ENCODE assay signal across 17 cellular contexts in genomic region chr4:168558587-168558986, GRCh38.
DNase-seq lines count a peak whose midpoint lies in the region; ATAC-seq and TF ChIP-seq lines count a peak whose summit lies in the region.
"Had no signal": no experiment of that assay in that cellular context is flagged by ENCODE, and none has a peak within 500 bp of the region (broad histone marks: within the 10 kb centered on the region; RNA-seq: fewer than 3 reads in every experiment).

No MANE protein-coding gene starts in this region.

- H3K79me2 ChIP-seq in HCT116 (ENCODE audit: insufficient read depth, low read length) (no peaks in the 10 kb centered on the region), SK-N-SH (ENCODE audit: insufficient read depth) (no peaks in the 10 kb centered on the region)

- no peak overlapping the region for H3K27ac Mint-ChIP-seq in activated naive CD4-positive, alpha-beta T cell treated with anti-CD3 and anti-CD28 coated beads, Interleukin-2, amount 10 ng/mL, durations not matched to agents 7 days and 5 days
- H3K27ac Mint-ChIP-seq: activated CD4-positive, alpha-beta T cell treated with anti-CD3 and anti-CD28 coated beads, Interleukin-2, amount 10 ng/mL, durations not matched to agents 24 days and 14 days; activated T-helper 1 cell treated with anti-CD3 and anti-CD28 coated beads, Interleukin-12 subunit alpha, Interleukin-12 subunit beta, Interleukin-2, Interleukin-4 antibody, amounts not matched to agents 30 ng/mL and 10 ng/mL and 1 ng/mL, durations not matched to agents 14 hours and 24 hours and 36 hours; CD8-positive, alpha-beta T cell; immature natural killer cell; T-helper 1 cell treated with Interleukin-12 subunit alpha and Interleukin-12 subunit beta and Interleukin-4 antibody, amounts not matched to agents 30 μg/mL and 1 μg/mL, for 36 hours had no signal

- H3K9me2 ChIP-seq in HCT116 (ENCODE audit: insufficient read depth) = no peaks in the 10 kb centered on the region
- no peaks in the 10 kb centered on the region for H3K9me2 ChIP-seq in SK-N-SH

- H3K9me3 ChIP-seq in HCT116 (ENCODE audit: control insufficient read depth in 1 of 2, insufficient read depth in 1 of 2, low read depth in 1 of 2, low read length in 2 of 2) (no peaks in the 10 kb centered on the region), SK-N-SH (no peaks in the 10 kb centered on the region)
- H3K9me3 ChIP-seq: esophagus muscularis mucosa, right lobe of liver had no signal

- ATAC-seq in HCT116 (0 out of 2 replicates have a peak, but pooled peaks have one; percentile 2), foreskin keratinocyte (no peak), GM19463 (IDR thresholded peaks at IDR 0.05; ENCODE audit: unreplicated experiment) (no peak), GM19328 (IDR thresholded peaks at IDR 0.05; ENCODE audit: unreplicated experiment) (no peak)
- ATAC-seq: CD8-positive, alpha-beta T cell; naive thymus-derived CD8-positive, alpha-beta T cell had no signal

- H3F3A ChIP-seq in SK-N-SH (replicated peaks; ENCODE audit: insufficient read depth) = peaks cover 19% of the 10 kb centered on the region

- RAD21 ChIA-PET in HCT116 (lab: Charles Lee; ENCODE audit: low non-redundant PET in 1 of 2, low total read pairs in 2 of 2, uncharacterized antibody in 2 of 2, unreplicated experiment in 2 of 2) = no interaction called here

- TF ChIP-seq CTCF in HCT116 (IDR thresholded peaks at IDR 0.05 in 2 of 3, conservative IDR thresholded peaks at IDR 0.05 in 1 of 3; ENCODE audit: borderline replicate concordance in 1 of 3, insufficient read depth in 1 of 3, low read depth in 2 of 3, low read length in 2 of 3) (no peak), SK-N-SH (IDR thresholded peaks at IDR 0.05) (no peak), foreskin keratinocyte (conservative IDR thresholded peaks at IDR 0.05) (no peak)

- H3K27me3 ChIP-seq in HCT116 (ENCODE audit: insufficient read depth, low read length) (no peaks in the 10 kb centered on the region), SK-N-SH (ENCODE audit: insufficient read depth) (no peaks in the 10 kb centered on the region), foreskin keratinocyte (no peaks in the 10 kb centered on the region)
- H3K27me3 ChIP-seq: esophagus muscularis mucosa, right lobe of liver had no signal

- H3K27ac ChIP-seq in HCT116 (ENCODE audit: low read depth, low read length) (peak overlapping the region; percentile 86), SK-N-SH (ENCODE audit: low read depth in 2 of 2, low read length in 1 of 2) (peak overlapping the region; percentile 60 to 66; a peak in 3 of 4 replicates), foreskin keratinocyte (peak overlapping the region; percentile 4)
- H3K27ac ChIP-seq: esophagus muscularis mucosa, right lobe of liver had no signal

- H4K20me1 ChIP-seq in HCT116 (ENCODE audit: insufficient read depth) = no peaks in the 10 kb centered on the region
- H4K20me1 ChIP-seq in SK-N-SH (ENCODE audit: insufficient read depth) = no peaks in the 10 kb centered on the region

- no peak overlapping the region for H3K4me3 Mint-ChIP-seq in activated naive CD4-positive, alpha-beta T cell treated with anti-CD3 and anti-CD28 coated beads, Interleukin-2, amount 10 ng/mL, durations not matched to agents 7 days and 5 days
- H3K4me3 Mint-ChIP-seq: activated CD4-positive, alpha-beta T cell treated with anti-CD3 and anti-CD28 coated beads, Interleukin-2, amount 10 ng/mL, durations not matched to agents 24 days and 14 days; activated T-helper 1 cell treated with anti-CD3 and anti-CD28 coated beads, Interleukin-12 subunit alpha, Interleukin-12 subunit beta, Interleukin-2, Interleukin-4 antibody, amounts not matched to agents 30 ng/mL and 10 ng/mL and 1 ng/mL, durations not matched to agents 14 hours and 24 hours and 36 hours; brain; CD8-positive, alpha-beta T cell; immature natural killer cell; naive thymus-derived CD8-positive, alpha-beta T cell; T-helper 1 cell treated with Interleukin-12 subunit alpha and Interleukin-12 subunit beta and Interleukin-4 antibody, amounts not matched to agents 30 μg/mL and 1 μg/mL, for 36 hours had no signal

- H3K4me2 ChIP-seq in HCT116 (ENCODE audit: low read length) = peak overlapping the region; percentile 63
- H3K4me2 ChIP-seq in SK-N-SH = peak overlapping the region; percentile 36

- WGBS in SK-N-SH (ENCODE audit: low lambda C conversion rate) = 74% methylated on average over 2 of the region's 2 CpGs

- no peak for DNase-seq in HCT116 (ENCODE audit: low read depth, low spot score)
- no peak for DNase-seq in SK-N-SH
- DNase-seq in foreskin keratinocyte = peak in 1 of 2 donors; percentile 69
- peak; percentile 55 for DNase-seq in renal cortical epithelial cell (ENCODE audit: low read depth)
- no peak for DNase-seq in SHP77 treated with DMSO at 0.1 percent for 48 hours (lab: John Stamatoyannopoulos, UW)
- DNase-seq in activated naive CD4-positive, alpha-beta T cell treated with anti-CD3 and anti-CD28 coated beads, Interleukin-2, amount 10 ng/mL, durations not matched to agents 7 days and 5 days = no peak
- DNase-seq: activated CD4-positive, alpha-beta T cell treated with anti-CD3 and anti-CD28 coated beads, Interleukin-2, amount 10 ng/mL, durations not matched to agents 24 days and 14 days; CD8-positive, alpha-beta T cell; immature natural killer cell; naive thymus-derived CD8-positive, alpha-beta T cell; right lobe of liver had no signal

- POLR2A ChIA-PET in HCT116 (lab: Charles Lee) = no interaction called here
- POLR2A ChIA-PET in SK-N-SH (lab: Yijun Ruan, JAX) = no interaction called here

- no peaks in the 10 kb centered on the region for H3K4me1 Mint-ChIP-seq in activated naive CD4-positive, alpha-beta T cell treated with anti-CD3 and anti-CD28 coated beads, Interleukin-2, amount 10 ng/mL, durations not matched to agents 7 days and 5 days
- H3K4me1 Mint-ChIP-seq: activated CD4-positive, alpha-beta T cell treated with anti-CD3 and anti-CD28 coated beads, Interleukin-2, amount 10 ng/mL, durations not matched to agents 24 days and 14 days; immature natural killer cell; naive thymus-derived CD8-positive, alpha-beta T cell had no signal

- H2AFZ ChIP-seq in HCT116 (ENCODE audit: low read depth, low read length, poor library complexity, severe bottlenecking) = no peak overlapping the region
- peak overlapping the region; percentile 16; the same call in 1 of the 2 replicates for H2AFZ ChIP-seq in SK-N-SH (ENCODE audit: low read depth)

- H3K4me3 ChIP-seq in HCT116 (replicated peaks in 1 of 2; ENCODE audit: low read depth in 1 of 2, low read length in 2 of 2) (no peak overlapping the region), SK-N-SH (ENCODE audit: low read depth in 2 of 2, low read length in 1 of 2) (no peak overlapping the region)
- H3K4me3 ChIP-seq: esophagus muscularis mucosa, right lobe of liver had no signal

- no TSS peak for BruUV-seq in HCT116 (replicated peaks; lab: Mats Ljungman, UMichigan)

- H3K9ac ChIP-seq in HCT116 (ENCODE audit: low read length) (peak overlapping the region; percentile 49), SK-N-SH (peak overlapping the region; percentile 37)

- CTCF ChIA-PET in HCT116 (lab: Charles Lee) = no interaction called here
- CTCF ChIA-PET in SK-N-SH (lab: Yijun Ruan, JAX) = no interaction called here
- CTCF ChIA-PET in activated naive CD4-positive, alpha-beta T cell treated with anti-CD3 and anti-CD28 coated beads, Interleukin-2, amount 10 ng/mL, durations not matched to agents 7 days and 5 days (lab: Charles Lee) = no interaction called here

- TF ChIP-seq EP300 in SK-N-SH (IDR thresholded peaks at IDR 0.05; ENCODE audit: borderline replicate concordance in 1 of 2, low read depth in 1 of 2, low read length in 1 of 2) = 0 out of 4 replicates have a peak, but pooled peaks of 1 of the 2 experiments have one; percentile 54

- intact Hi-C loops in HCT116 (cut with micrococcal nuclease) = no loop called here

- H3K36me3 Mint-ChIP-seq in activated naive CD4-positive, alpha-beta T cell treated with anti-CD3 and anti-CD28 coated beads, Interleukin-2, amount 10 ng/mL, durations not matched to agents 7 days and 5 days = no peaks in the 10 kb centered on the region
- H3K36me3 Mint-ChIP-seq: brain; CD8-positive, alpha-beta T cell; immature natural killer cell; naive thymus-derived CD8-positive, alpha-beta T cell had no signal

- peaks cover 72 to 88% of the 10 kb centered on the region in 2 experiments for H3K4me1 ChIP-seq in HCT116 (ENCODE audit: control insufficient read depth in 1 of 2, insufficient read depth in 2 of 2, low read length in 2 of 2)
- peaks cover 8 to 61% of the 10 kb centered on the region in 2 experiments; a peak in 3 of 4 replicates for H3K4me1 ChIP-seq in SK-N-SH (ENCODE audit: control insufficient read depth in 1 of 2, insufficient read depth in 2 of 2, low read depth in 1 of 2, low read length in 1 of 2)
- H3K4me1 ChIP-seq in foreskin keratinocyte = peaks cover 34% of the 10 kb centered on the region
- H3K4me1 ChIP-seq: right lobe of liver had no signal

- no peaks in the 10 kb centered on the region for H3K36me3 ChIP-seq in HCT116 (ENCODE audit: control insufficient read depth in 1 of 2, insufficient read depth in 2 of 2, low read length in 2 of 2)
- H3K36me3 ChIP-seq in SK-N-SH (replicated peaks in 1 of 2; ENCODE audit: control insufficient read depth in 1 of 2, insufficient read depth in 2 of 2, low read length in 1 of 2) = no peaks in the 10 kb centered on the region
- H3K36me3 ChIP-seq: esophagus muscularis mucosa, right lobe of liver had no signal

- TF ChIP-seq POLR2A in HCT116 (IDR thresholded peaks at IDR 0.05; ENCODE audit: borderline replicate concordance, extremely low read depth, insufficient read depth, insufficient read length) = no peak

- peaks cover 16% of the 10 kb centered on the region for H3K27me3 Mint-ChIP-seq in activated naive CD4-positive, alpha-beta T cell treated with anti-CD3 and anti-CD28 coated beads, Interleukin-2, amount 10 ng/mL, durations not matched to agents 7 days and 5 days
- H3K27me3 Mint-ChIP-seq: brain had no signal

- TF ChIP-seq RAD21 in HCT116 (IDR thresholded peaks at IDR 0.05; ENCODE audit: low read depth) (no peak), SK-N-SH (IDR thresholded peaks at IDR 0.05; ENCODE audit: low read length) (no peak)

- no peaks in the 10 kb centered on the region for H3K9me3 Mint-ChIP-seq in activated naive CD4-positive, alpha-beta T cell treated with anti-CD3 and anti-CD28 coated beads, Interleukin-2, amount 10 ng/mL, durations not matched to agents 7 days and 5 days
- H3K9me3 Mint-ChIP-seq: activated CD4-positive, alpha-beta T cell treated with anti-CD3 and anti-CD28 coated beads, Interleukin-2, amount 10 ng/mL, durations not matched to agents 24 days and 14 days; activated T-helper 1 cell treated with anti-CD3 and anti-CD28 coated beads, Interleukin-12 subunit alpha, Interleukin-12 subunit beta, Interleukin-2, Interleukin-4 antibody, amounts not matched to agents 30 ng/mL and 10 ng/mL and 1 ng/mL, durations not matched to agents 14 hours and 24 hours and 36 hours; CD8-positive, alpha-beta T cell; T-helper 1 cell treated with Interleukin-12 subunit alpha and Interleukin-12 subunit beta and Interleukin-4 antibody, amounts not matched to agents 30 μg/mL and 1 μg/mL, for 36 hours had no signal

TF ChIP-seq in HCT116, 20 proteins besides CTCF, POLR2A, EP300 and RAD21 (continues in another document):
- TF ChIP-seq EGR1 (IDR thresholded peaks at IDR 0.05; ENCODE audit: low read depth) (no peak), FOSL1 (IDR thresholded peaks at IDR 0.05; ENCODE audit: low read depth) (no peak)

TF ChIP-seq in SK-N-SH, 30 proteins besides CTCF, POLR2A, EP300 and RAD21 (continues in another document):
- TF ChIP-seq EZH2phosphoT487 (IDR thresholded peaks at IDR 0.05; ENCODE audit: borderline replicate concordance, low read depth) = no peak

Comparison
In these comparisons a context has a peak if more than half of its experiments do, and no peak if none do; other contexts are left out.
1. H3K27ac ChIP-seq: peak in every context shown above with its lines; median percentile 86 in HCT116; 63 in SK-N-SH; 4 in foreskin keratinocyte.
2. Of the 11 proteins assayed by ChIP-seq in both SK-N-SH and HCT116: peak only in SK-N-SH: YY1; only in HCT116: none; in both: MAX; in neither: 9.